In the genomic region with DNA sequence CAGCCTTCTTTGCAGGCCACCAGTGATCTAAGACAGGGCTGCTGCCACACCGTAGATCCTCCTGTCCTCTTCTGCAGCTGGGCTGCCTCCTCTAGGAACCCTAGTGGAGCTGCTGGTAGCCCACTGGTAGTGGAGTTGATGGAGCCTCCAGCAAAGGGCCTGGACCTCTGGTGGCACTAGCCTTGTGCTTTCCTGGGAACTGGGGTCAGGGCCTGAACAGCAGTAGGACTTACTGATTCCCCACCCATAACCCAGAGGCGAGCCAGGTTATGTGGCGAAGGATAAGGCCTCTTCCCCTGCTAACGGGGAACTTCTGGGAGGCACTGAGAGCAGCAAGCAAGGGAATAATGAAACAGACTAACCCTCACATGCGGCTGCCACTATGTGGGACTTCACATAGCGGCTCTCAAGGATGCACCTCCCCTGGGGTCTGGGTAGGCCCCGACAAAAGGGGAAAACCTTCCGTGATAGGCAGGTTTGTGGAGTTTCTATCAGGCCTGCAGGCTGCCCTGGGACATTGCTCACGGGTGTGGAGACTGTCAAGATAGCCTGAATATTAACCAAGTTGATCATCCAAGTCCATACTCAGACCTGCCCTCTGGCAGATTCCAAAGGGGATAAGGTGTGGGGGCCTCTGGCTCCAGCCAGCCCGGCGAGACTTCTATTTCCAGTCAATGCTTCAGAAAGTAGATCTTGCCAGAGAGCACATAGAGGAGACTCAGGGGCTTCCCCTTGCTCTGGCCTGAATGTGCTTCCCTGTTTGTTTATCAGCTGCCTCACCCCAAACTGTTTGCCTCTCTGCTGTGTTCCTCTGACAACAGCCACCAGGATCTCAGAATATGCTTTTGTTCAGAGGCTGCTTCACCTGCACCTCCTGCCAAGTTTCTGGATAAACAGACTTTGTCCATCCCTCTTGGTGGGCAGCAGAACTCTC, we compare ENCODE assay signal across 19 cellular contexts. TPM values are rescaled to one million over a fixed set of nuclear protein-coding genes. Genes with fewer than 3 reads are reported as not detected.
DNase-seq lines count a peak whose midpoint lies in the region; ATAC-seq and TF ChIP-seq lines count a peak whose summit lies in the region.
"Had no signal": no experiment of that assay in that cellular context is flagged by ENCODE, and none has a peak within 500 bp of the region (broad histone marks: within the 10 kb centered on the region; RNA-seq: fewer than 3 reads in every experiment).

No MANE protein-coding gene starts in this region.

- H3K36me3 Mint-ChIP-seq in osteocyte (ENCODE audit: unreplicated experiment), result peaks cover 6% of the 10 kb centered on the region
- H3K36me3 Mint-ChIP-seq: neural progenitor cell had no signal

- intact Hi-C loops in left cardiac atrium (cut with DNase I), result no loop called here

- no peak overlapping the region for H3K4me3 Mint-ChIP-seq in osteocyte (ENCODE audit: unreplicated experiment)
- H3K4me3 Mint-ChIP-seq: activated naive CD4-positive, alpha-beta T cell treated with anti-CD3 and anti-CD28 coated beads, Interleukin-2, amount 50 U/mL, for 24 hours; brain; neural progenitor cell; type B pancreatic cell had no signal

- H3K9me3 Mint-ChIP-seq in osteocyte (ENCODE audit: unreplicated experiment), result peaks cover 15% of the 10 kb centered on the region
- H3K9me3 Mint-ChIP-seq: type B pancreatic cell had no signal

- H3K4me1 Mint-ChIP-seq in osteocyte (ENCODE audit: unreplicated experiment), result no peaks in the 10 kb centered on the region
- H3K4me1 Mint-ChIP-seq: activated naive CD4-positive, alpha-beta T cell treated with anti-CD3 and anti-CD28 coated beads, Interleukin-2, amount 50 U/mL, for 24 hours had no signal

- H3K27ac Mint-ChIP-seq in osteocyte (ENCODE audit: unreplicated experiment), result no peak overlapping the region
- H3K27ac Mint-ChIP-seq: activated naive CD4-positive, alpha-beta T cell treated with anti-CD3 and anti-CD28 coated beads, Interleukin-2, amount 50 U/mL, for 24 hours; neural progenitor cell; type B pancreatic cell had no signal

- no peaks in the 10 kb centered on the region for H3K27me3 Mint-ChIP-seq in osteocyte (ENCODE audit: unreplicated experiment)
- H3K27me3 Mint-ChIP-seq: activated naive CD4-positive, alpha-beta T cell treated with anti-CD3 and anti-CD28 coated beads, Interleukin-2, amount 50 U/mL, for 24 hours; brain; type B pancreatic cell had no signal

- TF ChIP-seq CTCF in osteocyte (IDR thresholded peaks at IDR 0.05) (no peak), GM10266 (IDR thresholded peaks at IDR 0.05; ENCODE audit: control insufficient read depth, insufficient read depth, low read depth, missing control alignments) (no peak)

- peak; percentile 26 to 53 for ATAC-seq in left cardiac atrium

- DNase-seq in COLO668 (lab: John Stamatoyannopoulos, UW; ENCODE audit: unreplicated experiment) (peak; percentile 19), OCI-M1 (lab: John Stamatoyannopoulos, UW) (peak; percentile 18), left cardiac atrium (no peak), osteocyte (ENCODE audit: extremely low spot score, unreplicated experiment) (peak; percentile 67), foreskin melanocyte (no peak), cerebellum (ENCODE audit: low spot score) (no peak), GM10266 (ENCODE audit: extremely low spot score) (no peak)
- DNase-seq in activated CD4-positive, alpha-beta T cell treated with anti-CD3 and anti-CD28 coated beads for 4 hours, result no peak
- DNase-seq: activated T-cell treated with anti-CD3 and anti-CD28 coated beads for 4 hours; effector CD4-positive, alpha-beta T cell; NCI-H1105 treated with DMSO at 0.1 percent for 48 hours; NCI-H524; sigmoid colon; stimulated activated CD4-positive, alpha-beta T cell treated with anti-CD3 and anti-CD28 coated beads, Interleukin-2, amount 100 ng/mL, for 48 hours; T-helper 1 cell had no signal

RNA-seq across cellular contexts. Expression of gene SLC22A4, which starts 7.4 kb away (rescaled TPM):
- total RNA-seq in left cardiac atrium (1 to 10 TPM; 2.2 to 3.3 TPM), osteocyte (1.4 and 2.5 TPM in 2 replicates), cerebellum (2.5 TPM)

RNA-seq across cellular contexts. Expression of gene PDLIM4, which starts 44.1 kb away (rescaled TPM):
- 10 to 100 TPM; 12.4 to 38.5 TPM for total RNA-seq in left cardiac atrium
- total RNA-seq in osteocyte, result 42.7 and 47.8 TPM in 2 replicates
- 4.5 TPM for total RNA-seq in cerebellum

Comparison
In these comparisons a context has a peak if more than half of its experiments do, and no peak if none do; other contexts are left out.
1. DNase-seq: peak in COLO668 (single experiment), OCI-M1 (single experiment) and osteocyte (single experiment); none in left cardiac atrium (single experiment), foreskin melanocyte (single experiment), cerebellum (single experiment), GM10266 (single experiment) and activated CD4-positive, alpha-beta T cell treated with anti-CD3 and anti-CD28 coated beads for 4 hours (0 of 2).